19 cellular contexts compared by ENCODE assay signal in genomic region chr20:32649697-32650471, GRCh38. TPM values are rescaled to one million over a fixed set of nuclear protein-coding genes. Genes with fewer than 3 reads are reported as not detected.
"Had no signal": no experiment of that assay in that cellular context is flagged by ENCODE, and none has a peak within 500 bp of the region (broad histone marks: within the 10 kb centered on the region; RNA-seq: fewer than 3 reads in every experiment).

No MANE protein-coding gene starts in this region.

- DNase-seq: activated CD4-positive, alpha-beta T cell treated with anti-CD3 and anti-CD28 coated beads for 4 hours; activated CD8-positive, alpha-beta T cell treated with anti-CD3 and anti-CD28 coated beads for 36 hours; activated naive CD4-positive, alpha-beta T cell treated with Interleukin-2 at 50 U/mL for 16 hours; colonic mucosa; effector CD4-positive, alpha-beta T cell; gastrocnemius medialis; heart right ventricle; kidney; left ventricle myocardium superior; ovary; stimulated activated CD4-positive, alpha-beta T cell treated with anti-CD3 and anti-CD28 coated beads, Interleukin-15, amount 100 ng/mL, for 24 hours; stimulated activated CD4-positive, alpha-beta T cell treated with anti-CD3 and anti-CD28 coated beads, Interleukin-4, amount 100 ng/mL, for 24 hours; stomach; uterus had no signal

- H3K4me1 ChIP-seq: colonic mucosa, gastrocnemius medialis, uterus had no signal

- H3K36me3 ChIP-seq: cardiac muscle cell, colonic mucosa, gastrocnemius medialis, heart right ventricle, ovary, stomach, uterus had no signal

- H3K4me3 Mint-ChIP-seq: activated CD8-positive, alpha-beta T cell treated with anti-CD3 and anti-CD28 coated beads for 36 hours; T-helper 1 cell treated with Interleukin-12 subunit alpha and Interleukin-12 subunit beta and Interleukin-4 antibody, amounts not matched to agents 30 μg/mL and 1 μg/mL, for 36 hours had no signal

- H3K27me3 ChIP-seq: cardiac muscle cell, colonic mucosa, gastrocnemius medialis, heart right ventricle, ovary, uterus had no signal

- H3K27ac Mint-ChIP-seq: activated CD8-positive, alpha-beta T cell treated with anti-CD3 and anti-CD28 coated beads for 36 hours; T-helper 1 cell treated with Interleukin-12 subunit alpha and Interleukin-12 subunit beta and Interleukin-4 antibody, amounts not matched to agents 30 μg/mL and 1 μg/mL, for 36 hours had no signal

- H3K9me3 Mint-ChIP-seq: activated CD8-positive, alpha-beta T cell treated with anti-CD3 and anti-CD28 coated beads for 36 hours; T-helper 1 cell treated with Interleukin-12 subunit alpha and Interleukin-12 subunit beta and Interleukin-4 antibody, amounts not matched to agents 30 μg/mL and 1 μg/mL, for 36 hours had no signal

- H3K4me3 ChIP-seq: cardiac muscle cell, colonic mucosa, gastrocnemius medialis, heart right ventricle, ovary, stomach, uterus had no signal

- ATAC-seq: activated CD8-positive, alpha-beta T cell treated with anti-CD3 and anti-CD28 coated beads for 36 hours; gastrocnemius medialis; heart right ventricle; left ventricle myocardium superior had no signal

- H3K9me3 ChIP-seq: colonic mucosa, gastrocnemius medialis, heart right ventricle, ovary, stomach, uterus had no signal

- FAIRE-seq: astrocyte, kidney, TTC549 had no signal

- H3K27me3 Mint-ChIP-seq: activated CD8-positive, alpha-beta T cell treated with anti-CD3 and anti-CD28 coated beads for 36 hours had no signal

- H3K27ac ChIP-seq: cardiac muscle cell, colonic mucosa, gastrocnemius medialis, heart right ventricle, ovary, stomach, uterus had no signal

RNA-seq across cellular contexts. Expression of gene C20orf203, which starts 23.9 kb away (rescaled TPM):
- total RNA-seq: astrocyte, colonic mucosa, gastrocnemius medialis, kidney, left ventricle myocardium superior, mesenteric fat pad had no signal
